ENCODE assay signal across 21 cellular contexts in the genomic region with DNA sequence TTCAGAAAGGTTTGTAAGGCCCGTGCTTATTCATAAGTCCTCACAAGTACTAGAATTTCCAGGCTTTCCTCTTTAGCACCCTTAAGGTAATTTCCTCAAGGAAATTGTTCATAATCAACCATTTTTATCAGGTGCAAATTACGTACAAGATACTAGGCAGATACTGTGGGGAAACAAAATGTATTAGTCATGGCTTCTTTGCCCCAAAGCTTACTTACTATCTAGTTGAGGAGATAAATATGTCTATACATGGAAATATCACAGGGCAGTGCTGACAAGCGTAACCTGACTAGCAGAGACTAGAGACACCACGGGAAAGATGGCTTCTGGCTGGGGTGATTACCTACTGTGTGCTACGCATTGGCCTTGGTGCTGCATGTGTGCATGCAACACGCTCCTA. TPM values are rescaled to one million over a fixed set of nuclear protein-coding genes. Genes with fewer than 3 reads are reported as not detected.
DNase-seq lines count a peak whose midpoint lies in the region; ATAC-seq and TF ChIP-seq lines count a peak whose summit lies in the region.
"Had no signal": no experiment of that assay in that cellular context is flagged by ENCODE, and none has a peak within 500 bp of the region (broad histone marks: within the 10 kb centered on the region; RNA-seq: fewer than 3 reads in every experiment).

No MANE protein-coding gene starts in this region.

- H3K36me3 Mint-ChIP-seq in activated naive CD4-positive, alpha-beta T cell treated with anti-CD3 and anti-CD28 coated beads, Interleukin-2, amount 10 ng/mL, durations not matched to agents 7 days and 5 days = peaks cover 83% of the 10 kb centered on the region
- peaks cover 78% of the 10 kb centered on the region for H3K36me3 Mint-ChIP-seq in central memory CD8-positive, alpha-beta T cell (ENCODE audit: insufficient read depth)

- H3K4me3 Mint-ChIP-seq in activated naive CD4-positive, alpha-beta T cell treated with anti-CD3 and anti-CD28 coated beads, Interleukin-2, amount 10 ng/mL, durations not matched to agents 7 days and 5 days = no peak overlapping the region
- no peak overlapping the region for H3K4me3 Mint-ChIP-seq in central memory CD8-positive, alpha-beta T cell
- H3K4me3 Mint-ChIP-seq: stimulated activated memory B cell treated with anti-CD40 and anti-IgM and Interleukin-4, amounts not matched to agents 10 μg/mL and 1 μg/mL and 100 μg/mL, for 72 hours had no signal

- ATAC-seq in central memory CD8-positive, alpha-beta T cell (replicated peaks; ENCODE audit: extremely low read depth, poor library complexity, severe bottlenecking) = no peak
- no peak for ATAC-seq in HG02840 (IDR thresholded peaks at IDR 0.05; ENCODE audit: low FRiP score, unreplicated experiment)
- ATAC-seq: left colon; Panc1; pancreas; stimulated activated memory B cell treated with anti-CD40 and anti-IgM and Interleukin-4, amounts not matched to agents 10 μg/mL and 1 μg/mL and 100 μg/mL, for 72 hours had no signal

- H3K9me3 Mint-ChIP-seq in activated naive CD4-positive, alpha-beta T cell treated with anti-CD3 and anti-CD28 coated beads, Interleukin-2, amount 10 ng/mL, durations not matched to agents 7 days and 5 days = no peaks in the 10 kb centered on the region
- no peaks in the 10 kb centered on the region for H3K9me3 Mint-ChIP-seq in central memory CD8-positive, alpha-beta T cell
- H3K9me3 Mint-ChIP-seq: stimulated activated memory B cell treated with anti-CD40 and anti-IgM and Interleukin-4, amounts not matched to agents 10 μg/mL and 1 μg/mL and 100 μg/mL, for 72 hours had no signal

- H3K27me3 ChIP-seq in muscle layer of colon (ENCODE audit: control insufficient read depth in 1 of 2, insufficient read depth in 2 of 2, low read length in 2 of 2) (no peaks in the 10 kb centered on the region), transverse colon (no peaks in the 10 kb centered on the region)
- H3K27me3 ChIP-seq: pancreas had no signal

- peak overlapping the region; percentile 28 for H3K27ac Mint-ChIP-seq in activated naive CD4-positive, alpha-beta T cell treated with anti-CD3 and anti-CD28 coated beads, Interleukin-2, amount 10 ng/mL, durations not matched to agents 7 days and 5 days
- peak overlapping the region; percentile 29 for H3K27ac Mint-ChIP-seq in central memory CD8-positive, alpha-beta T cell (ENCODE audit: low read depth)
- H3K27ac Mint-ChIP-seq: stimulated activated memory B cell treated with anti-CD40 and anti-IgM and Interleukin-4, amounts not matched to agents 10 μg/mL and 1 μg/mL and 100 μg/mL, for 72 hours had no signal

- no peak for TF ChIP-seq CTCF in transverse colon (IDR thresholded peaks at IDR 0.05)

- intact Hi-C loops in transverse colon (cut with DNase I; ENCODE audit: low total_unique reads) = no loop called here

- CTCF ChIA-PET in activated naive CD4-positive, alpha-beta T cell treated with anti-CD3 and anti-CD28 coated beads, Interleukin-2, amount 10 ng/mL, durations not matched to agents 7 days and 5 days (lab: Charles Lee) = no interaction called here

- WGBS in transverse colon (ENCODE audit: low coverage in 1 of 2), 2 donors = 66 to 90% methylated on average over 3 to 6 of the region's 6 CpGs

- no peak overlapping the region for H3K9ac ChIP-seq in muscle layer of colon (ENCODE audit: low read length)
- H3K9ac ChIP-seq: KMS-11 had no signal

- H3K36me3 ChIP-seq in muscle layer of colon (ENCODE audit: insufficient read depth, low read length) (peaks cover 40% of the 10 kb centered on the region), transverse colon (peaks cover 0 to 19% (median 7%) of the 10 kb centered on the region in 4 donors)

- DNase-seq in activated naive CD4-positive, alpha-beta T cell treated with anti-CD3 and anti-CD28 coated beads, Interleukin-2, amount 10 ng/mL, durations not matched to agents 7 days and 5 days = no peak
- no peak for DNase-seq in activated naive CD4-positive, alpha-beta T cell treated with Interleukin-2 at 50 U/mL for 16 hours
- no peak for DNase-seq in central memory CD8-positive, alpha-beta T cell (ENCODE audit: low spot score in 2 of 2)
- no peak for DNase-seq in transverse colon
- DNase-seq in NCI-H345 (lab: John Stamatoyannopoulos, UW) = no peak
- no peak for DNase-seq in NK-92 (lab: John Stamatoyannopoulos, UW; ENCODE audit: unreplicated experiment)
- DNase-seq: ACHN, EL, hippocampal formation, left colon, NCI-H1105 treated with DMSO at 0.1 percent for 48 hours, NCI-H774, pancreas had no signal

- TF ChIP-seq POLR2A in transverse colon (IDR thresholded peaks at IDR 0.05) = no peak

- H3K27me3 Mint-ChIP-seq in activated naive CD4-positive, alpha-beta T cell treated with anti-CD3 and anti-CD28 coated beads, Interleukin-2, amount 10 ng/mL, durations not matched to agents 7 days and 5 days = no peaks in the 10 kb centered on the region
- H3K27me3 Mint-ChIP-seq in central memory CD8-positive, alpha-beta T cell = no peaks in the 10 kb centered on the region
- H3K27me3 Mint-ChIP-seq: stimulated activated memory B cell treated with anti-CD40 and anti-IgM and Interleukin-4, amounts not matched to agents 10 μg/mL and 1 μg/mL and 100 μg/mL, for 72 hours had no signal

- in situ Hi-C loops in transverse colon (cut with MboI; ENCODE audit: low pct_ligation_motif_present in 1 of 4, low pct_unique_long_range_greater_than_20kb in 1 of 4, low sequenced_read_pairs in 3 of 4) = no loop called here

- H3K4me1 Mint-ChIP-seq in activated naive CD4-positive, alpha-beta T cell treated with anti-CD3 and anti-CD28 coated beads, Interleukin-2, amount 10 ng/mL, durations not matched to agents 7 days and 5 days = peaks cover 54% of the 10 kb centered on the region
- peaks cover 71% of the 10 kb centered on the region for H3K4me1 Mint-ChIP-seq in central memory CD8-positive, alpha-beta T cell

- TF ChIP-seq EP300 in transverse colon (IDR thresholded peaks at IDR 0.05; ENCODE audit: low read depth) = no peak

- H3K27ac ChIP-seq in muscle layer of colon (ENCODE audit: low read depth, low read length) = peak overlapping the region; percentile 61
- peak overlapping the region in 3 of 4 donors; percentile 58 to 81 (median 68) for H3K27ac ChIP-seq in transverse colon
- H3K27ac ChIP-seq: KMS-11, pancreas, SK-N-MC had no signal

- H3K4me1 ChIP-seq in muscle layer of colon (ENCODE audit: insufficient read depth, low read length) = peaks cover 59% of the 10 kb centered on the region
- peaks cover 25 to 71% (median 31%) of the 10 kb centered on the region in 4 donors for H3K4me1 ChIP-seq in transverse colon

- H3K9me3 ChIP-seq in muscle layer of colon (ENCODE audit: low read length) (no peaks in the 10 kb centered on the region), transverse colon (no peaks in the 10 kb centered on the region)
- H3K9me3 ChIP-seq: pancreas had no signal

- no peak overlapping the region for H3K4me3 ChIP-seq in muscle layer of colon (ENCODE audit: low read depth in 1 of 2, low read length in 2 of 2)
- H3K4me3 ChIP-seq in transverse colon = no peak overlapping the region
- H3K4me3 ChIP-seq: coronary artery, pancreas, SK-N-MC, smooth muscle cell had no signal

RNA-seq across cellular contexts. Expression of a gene that starts 22.5 kb away (rescaled TPM):
- 100 to 1,000 TPM in 1 of 4 donors, 10 to 100 TPM in 3; 35.8 to 139 (median 87.0) TPM for total RNA-seq in transverse colon
